ENCODE assay signal across 8 cellular contexts in genomic region chr11:2778630-2779498, GRCh38.
A peak's percentile ranks its signal among the peaks of the same experiment; 100 is the strongest.
DNase-seq lines count a peak whose midpoint lies in the region; ATAC-seq, FAIRE-seq and TF ChIP-seq lines count a peak whose summit lies in the region.

No MANE protein-coding gene starts in this region.

- intact Hi-C loops in spleen (cut with DNase I; ENCODE audit: low total_unique reads), result no loop called here

- peak; percentile 86 for FAIRE-seq in bronchial epithelial cell (lab: Jason Lieb, UNC)

- TF ChIP-seq POLR2A in spleen (IDR thresholded peaks at IDR 0.05), result no peak

- TF ChIP-seq CTCF in BE2C (IDR thresholded peaks at IDR 0.05; ENCODE audit: low read depth, low read length), result no peak
- peak; percentile 50 for TF ChIP-seq CTCF in bronchial epithelial cell (IDR thresholded peaks at IDR 0.05; ENCODE audit: insufficient read depth, low read length, severe bottlenecking)
- TF ChIP-seq CTCF in spleen (IDR thresholded peaks at IDR 0.05 in 8 of 11, conservative IDR thresholded peaks at IDR 0.05 in 3 of 11), result peak in 9 of 11 experiments; percentile 16 to 52 (median 36)

- DNase-seq in BE2C (peak; percentile 77), NCI-H524 treated with DMSO at 0.1 percent for 48 hours (lab: John Stamatoyannopoulos, UW) (peak; percentile 56), bronchial epithelial cell (ENCODE audit: low read depth) (peak; percentile 51), islet precursor cell (peak; percentile 64), spleen (peak; percentile 86)

- H3K4me1 ChIP-seq in BE2C, result peaks cover 18% of the 10 kb centered on the region
- H3K4me1 ChIP-seq in spleen, result peaks cover 12 to 47% (median 39%) of the 10 kb centered on the region in 6 donors

- H3K4me3 ChIP-seq in BE2C (ENCODE audit: low read depth, low read length) (peak overlapping the region; percentile 8; the same call in 1 of the 2 replicates), bronchial epithelial cell (ENCODE audit: low read depth, low read length) (no peak overlapping the region), spleen (peak overlapping the region in 1 of 8 donors; percentile 22)

- H3K27ac ChIP-seq in spleen, result peak overlapping the region; percentile 60 to 91 (median 78)

- 20 to 38% (median 26%) methylated on average over 9 to 28 of the region's 28 CpGs for WGBS in spleen, 5 donors

- ATAC-seq in GM21737 (IDR thresholded peaks at IDR 0.05; ENCODE audit: unreplicated experiment) (peak; percentile 45), HG02588 (IDR thresholded peaks at IDR 0.05; ENCODE audit: unreplicated experiment) (no peak), HG03095 (IDR thresholded peaks at IDR 0.05; ENCODE audit: unreplicated experiment) (no peak)

- no peaks in the 10 kb centered on the region for H3K36me3 ChIP-seq in BE2C
- H3K36me3 ChIP-seq in bronchial epithelial cell (ENCODE audit: control insufficient read depth, insufficient read depth, low read length), result no peaks in the 10 kb centered on the region
- peaks cover 0 to 30% (median 0%) of the 10 kb centered on the region in 6 donors for H3K36me3 ChIP-seq in spleen

- H3K27me3 ChIP-seq in BE2C, result no peaks in the 10 kb centered on the region
- peaks cover 2% of the 10 kb centered on the region for H3K27me3 ChIP-seq in bronchial epithelial cell (ENCODE audit: control insufficient read depth, insufficient read depth, low read length)
- peaks cover 0 to 6% (median 0%) of the 10 kb centered on the region in 7 donors for H3K27me3 ChIP-seq in spleen (replicated peaks in 1 of 7)

- H3K9me3 ChIP-seq in BE2C (no peaks in the 10 kb centered on the region), spleen (no peaks in the 10 kb centered on the region)
